In genomic region chr12:124327362-124328043, GRCh38 we compare ENCODE assay signal across 16 cellular contexts. TPM values are rescaled to one million over a fixed set of nuclear protein-coding genes. Genes with fewer than 3 reads are reported as not detected.
DNase-seq lines count a peak whose midpoint lies in the region; ATAC-seq and TF ChIP-seq lines count a peak whose summit lies in the region.
"Had no signal": no experiment of that assay in that cellular context is flagged by ENCODE, and none has a peak within 500 bp of the region (broad histone marks: within the 10 kb centered on the region; RNA-seq: fewer than 3 reads in every experiment).

No MANE protein-coding gene starts in this region.

- no peak for TF ChIP-seq CTCF in RWPE1 (conservative IDR thresholded peaks at IDR 0.05; ENCODE audit: low read depth)
- no peak for TF ChIP-seq CTCF in coronary artery (IDR thresholded peaks at IDR 0.05)
- TF ChIP-seq CTCF in mucosa of descending colon (IDR thresholded peaks at IDR 0.05): no peak

- H3K36me3 ChIP-seq in mucosa of descending colon (ENCODE audit: low read depth): no peaks in the 10 kb centered on the region

- POLR2A ChIA-PET in RWPE1 (lab: Yijun Ruan, JAX; ENCODE audit: low non-redundant PET): interaction anchor here (0.6 kb wide), 1 partner anchor 1423 kb away, joined by 6 read pairs; no protein-coding TSS in a partner anchor

- H3K27ac ChIP-seq in RWPE1 (peak overlapping the region; percentile 12; the same call in 1 of the 2 replicates), coronary artery (peak overlapping the region; percentile 75 to 78), temporal lobe (ENCODE audit: low read depth, low read length) (peak overlapping the region; percentile 44)
- H3K27ac ChIP-seq: epithelial cell of prostate, pancreas had no signal

- CTCF ChIA-PET in RWPE1 (lab: Yijun Ruan, JAX): no interaction called here

- peaks cover 11% of the 10 kb centered on the region for H3K4me1 ChIP-seq in mucosa of descending colon (ENCODE audit: low read depth)
- H3K4me1 ChIP-seq: BE2C, pancreas had no signal

- intact Hi-C loops in mucosa of descending colon (cut with DNase I, micrococcal nuclease): no loop called here

- DNase-seq in RWPE1 (ENCODE audit: low spot score) (no peak), coronary artery (ENCODE audit: low spot score) (no peak), mucosa of descending colon (peak in 1 of 3 donors; percentile 28), GM19240 (ENCODE audit: insufficient read length, low spot score) (no peak), NCI-H2107 (lab: John Stamatoyannopoulos, UW) (no peak), SW 1271 (lab: John Stamatoyannopoulos, UW) (no peak), superior temporal gyrus (ENCODE audit: extremely low spot score) (no peak)
- DNase-seq: activated CD4-positive, alpha-beta T cell treated with anti-CD3 and anti-CD28 coated beads for 36 hours; activated naive CD8-positive, alpha-beta T cell treated with anti-CD3 and anti-CD28 coated beads, Interleukin-2, amount 10 ng/mL, durations not matched to agents 7 days and 5 days; BE2C; islet precursor cell; SHP77; T-helper 17 cell had no signal

- peak; percentile 67 for ATAC-seq in mucosa of descending colon
- ATAC-seq: activated CD4-positive, alpha-beta T cell treated with anti-CD3 and anti-CD28 coated beads for 36 hours; pancreas; T-helper 17 cell had no signal

- H3K4me3 ChIP-seq in coronary artery: peak overlapping the region; percentile 57
- H3K4me3 ChIP-seq in mucosa of descending colon: no peak overlapping the region
- H3K4me3 ChIP-seq: pancreas had no signal

- H3K9me3 ChIP-seq in mucosa of descending colon: peaks cover 11% of the 10 kb centered on the region
- H3K9me3 ChIP-seq: pancreas had no signal

RNA-seq across cellular contexts. Expression of gene RFLNA, which starts 32.6 kb away (rescaled TPM):
- total RNA-seq in mucosa of descending colon (10 to 100 TPM; 18.0 to 74.5 (median 36.0) TPM), temporal lobe (7.6 TPM)
- total RNA-seq: activated CD4-positive, alpha-beta T cell treated with anti-CD3 and anti-CD28 coated beads for 36 hours; activated naive CD8-positive, alpha-beta T cell treated with anti-CD3 and anti-CD28 coated beads, Interleukin-2, amount 10 ng/mL, durations not matched to agents 7 days and 5 days; T-helper 17 cell had no signal

Comparison
In these comparisons a context has a peak if more than half of its experiments do, and no peak if none do; other contexts are left out.
1. H3K27ac ChIP-seq: peak in every context shown above with its lines; median percentile 76 in coronary artery; 44 in temporal lobe; 12 in RWPE1.